In genomic region chr12:125114365-125115141, GRCh38 we compare ENCODE assay signal across 17 cellular contexts. TPM values are rescaled to one million over a fixed set of nuclear protein-coding genes. Genes with fewer than 3 reads are reported as not detected.
DNase-seq lines count a peak whose midpoint lies in the region; ATAC-seq and TF ChIP-seq lines count a peak whose summit lies in the region.
"Had no signal": no experiment of that assay in that cellular context is flagged by ENCODE, and none has a peak within 500 bp of the region (broad histone marks: within the 10 kb centered on the region; RNA-seq: fewer than 3 reads in every experiment).

No MANE protein-coding gene starts in this region.

- peak; percentile 8 for DNase-seq in activated CD4-positive, alpha-beta T cell treated with anti-CD3 and anti-CD28 coated beads for 48 hours
- no peak for DNase-seq in activated CD4-positive, alpha-beta T cell treated with anti-CD3 and anti-CD28 coated beads, Interleukin-2, amount 50 U/mL, for 1 hour
- peak; percentile 31 for DNase-seq in GM20000 (ENCODE audit: low spot score)
- no peak for DNase-seq in natural killer cell
- DNase-seq in HEK293T (ENCODE audit: extremely low spot score), result no peak
- DNase-seq in activated T-helper 2 cell treated with anti-CD3 and anti-CD28 coated beads, Interferon-gamma antibody, Interleukin-2, Interleukin-4, amounts not matched to agents 10 μg/mL and 5 μg/mL and 100 μg/mL, durations not matched to agents 14 hours and 24 hours and 36 hours (ENCODE audit: low spot score), result no peak
- no peak for DNase-seq in mesothelial cell of epicardium (ENCODE audit: low spot score in 2 of 2, unreplicated experiment in 2 of 2)
- DNase-seq: activated CD8-positive, alpha-beta memory T cell treated with anti-CD3 and anti-CD28 coated beads, Interleukin-2, amount 10 ng/mL, durations not matched to agents 7 days and 5 days; activated naive CD8-positive, alpha-beta T cell treated with anti-CD3 and anti-CD28 coated beads, Interleukin-2, amount 10 ng/mL, durations not matched to agents 7 days and 5 days; DMS79; foreskin melanocyte; NCI-H2081; NCI-H748 treated with DMSO at 0.1 percent for 48 hours; PC-9; psoas muscle; testis had no signal

- CTCF ChIA-PET in HEK293T (lab: Yijun Ruan, JAX), result no interaction called here

- H3K4me1 Mint-ChIP-seq in natural killer cell, result peaks cover 0 to 5% of the 10 kb centered on the region in 2 donors
- no peaks in the 10 kb centered on the region for H3K4me1 Mint-ChIP-seq in activated T-helper 2 cell treated with anti-CD3 and anti-CD28 coated beads, Interferon-gamma antibody, Interleukin-2, Interleukin-4, amounts not matched to agents 10 μg/mL and 5 μg/mL and 100 μg/mL, durations not matched to agents 14 hours and 24 hours and 36 hours (ENCODE audit: low read depth)
- peaks cover 7% of the 10 kb centered on the region for H3K4me1 Mint-ChIP-seq in mesothelial cell of epicardium
- H3K4me1 Mint-ChIP-seq: activated CD8-positive, alpha-beta memory T cell treated with anti-CD3 and anti-CD28 coated beads, Interleukin-2, amount 10 ng/mL, durations not matched to agents 7 days and 5 days had no signal

- POLR2A ChIA-PET in HEK293T (lab: Yijun Ruan, JAX), result no interaction called here

- H3K4me3 Mint-ChIP-seq in natural killer cell (no peak overlapping the region), mesothelial cell of epicardium (no peak overlapping the region)
- H3K4me3 Mint-ChIP-seq in activated T-helper 2 cell treated with anti-CD3 and anti-CD28 coated beads, Interferon-gamma antibody, Interleukin-2, Interleukin-4, amounts not matched to agents 10 μg/mL and 5 μg/mL and 100 μg/mL, durations not matched to agents 14 hours and 24 hours and 36 hours (ENCODE audit: low read depth), result no peak overlapping the region
- H3K4me3 Mint-ChIP-seq: activated CD8-positive, alpha-beta memory T cell treated with anti-CD3 and anti-CD28 coated beads, Interleukin-2, amount 10 ng/mL, durations not matched to agents 7 days and 5 days; activated naive CD8-positive, alpha-beta T cell treated with anti-CD3 and anti-CD28 coated beads, Interleukin-2, amount 10 ng/mL, durations not matched to agents 7 days and 5 days had no signal

- intact Hi-C loops in natural killer cell (cut with micrococcal nuclease), result no loop called here
- intact Hi-C loops in activated T-helper 2 cell treated with anti-CD3 and anti-CD28 coated beads, Interferon-gamma antibody, Interleukin-2, Interleukin-4, amounts not matched to agents 10 μg/mL and 5 μg/mL and 100 μg/mL, durations not matched to agents 14 hours and 24 hours and 36 hours (cut with micrococcal nuclease), result no loop called here

- H3K9me3 Mint-ChIP-seq in natural killer cell, result no peaks in the 10 kb centered on the region
- H3K9me3 Mint-ChIP-seq in activated T-helper 2 cell treated with anti-CD3 and anti-CD28 coated beads, Interferon-gamma antibody, Interleukin-2, Interleukin-4, amounts not matched to agents 10 μg/mL and 5 μg/mL and 100 μg/mL, durations not matched to agents 14 hours and 24 hours and 36 hours, result no peaks in the 10 kb centered on the region
- peaks cover 5% of the 10 kb centered on the region for H3K9me3 Mint-ChIP-seq in mesothelial cell of epicardium
- H3K9me3 Mint-ChIP-seq: activated naive CD8-positive, alpha-beta T cell treated with anti-CD3 and anti-CD28 coated beads, Interleukin-2, amount 10 ng/mL, durations not matched to agents 7 days and 5 days had no signal

- no peak overlapping the region for H3K27ac Mint-ChIP-seq in natural killer cell
- H3K27ac Mint-ChIP-seq in activated T-helper 2 cell treated with anti-CD3 and anti-CD28 coated beads, Interferon-gamma antibody, Interleukin-2, Interleukin-4, amounts not matched to agents 10 μg/mL and 5 μg/mL and 100 μg/mL, durations not matched to agents 14 hours and 24 hours and 36 hours, result no peak overlapping the region
- H3K27ac Mint-ChIP-seq in mesothelial cell of epicardium, result no peak overlapping the region
- H3K27ac Mint-ChIP-seq: activated CD8-positive, alpha-beta memory T cell treated with anti-CD3 and anti-CD28 coated beads, Interleukin-2, amount 10 ng/mL, durations not matched to agents 7 days and 5 days; activated naive CD8-positive, alpha-beta T cell treated with anti-CD3 and anti-CD28 coated beads, Interleukin-2, amount 10 ng/mL, durations not matched to agents 7 days and 5 days had no signal

- H3K27me3 Mint-ChIP-seq in natural killer cell (ENCODE audit: low read depth in 2 of 2), result no peaks in the 10 kb centered on the region
- no peaks in the 10 kb centered on the region for H3K27me3 Mint-ChIP-seq in activated T-helper 2 cell treated with anti-CD3 and anti-CD28 coated beads, Interferon-gamma antibody, Interleukin-2, Interleukin-4, amounts not matched to agents 10 μg/mL and 5 μg/mL and 100 μg/mL, durations not matched to agents 14 hours and 24 hours and 36 hours (ENCODE audit: low read depth)
- H3K27me3 Mint-ChIP-seq in mesothelial cell of epicardium (ENCODE audit: low read depth), result no peaks in the 10 kb centered on the region
- H3K27me3 Mint-ChIP-seq: activated CD8-positive, alpha-beta memory T cell treated with anti-CD3 and anti-CD28 coated beads, Interleukin-2, amount 10 ng/mL, durations not matched to agents 7 days and 5 days; activated naive CD8-positive, alpha-beta T cell treated with anti-CD3 and anti-CD28 coated beads, Interleukin-2, amount 10 ng/mL, durations not matched to agents 7 days and 5 days had no signal

- H3K36me3 Mint-ChIP-seq in natural killer cell, result peaks cover 8% of the 10 kb centered on the region
- H3K36me3 Mint-ChIP-seq in activated T-helper 2 cell treated with anti-CD3 and anti-CD28 coated beads, Interferon-gamma antibody, Interleukin-2, Interleukin-4, amounts not matched to agents 10 μg/mL and 5 μg/mL and 100 μg/mL, durations not matched to agents 14 hours and 24 hours and 36 hours (ENCODE audit: low read depth), result peaks cover 56% of the 10 kb centered on the region
- H3K36me3 Mint-ChIP-seq in mesothelial cell of epicardium, result peaks cover 50% of the 10 kb centered on the region

- peak; percentile 56 for ATAC-seq in HG03064 (IDR thresholded peaks at IDR 0.05; ENCODE audit: low read depth, unreplicated experiment)
- peak; percentile 29 to 48 (median 37) for ATAC-seq in natural killer cell
- ATAC-seq: activated CD8-positive, alpha-beta memory T cell treated with anti-CD3 and anti-CD28 coated beads, Interleukin-2, amount 10 ng/mL, durations not matched to agents 7 days and 5 days; psoas muscle had no signal

- TF ChIP-seq CTCF in GM20000 (IDR thresholded peaks at IDR 0.05; ENCODE audit: extremely low read depth, missing control alignments) (no peak), natural killer cell (IDR thresholded peaks at IDR 0.05) (no peak), mesothelial cell of epicardium (IDR thresholded peaks at IDR 0.05; ENCODE audit: unreplicated experiment) (no peak)

TF ChIP-seq in HEK293T, 16 proteins besides CTCF, POLR2A, EP300 and RAD21:
- TF ChIP-seq ZNF384 (IDR thresholded peaks at IDR 0.05), result no peak
- TF ChIP-seq SUZ12 (IDR thresholded peaks at IDR 0.05), result no peak
- TF ChIP-seq TARDBP (IDR thresholded peaks at IDR 0.05), result no peak
- no peak for TF ChIP-seq FOXK2 (IDR thresholded peaks at IDR 0.05)
- TF ChIP-seq, protein P1, sequence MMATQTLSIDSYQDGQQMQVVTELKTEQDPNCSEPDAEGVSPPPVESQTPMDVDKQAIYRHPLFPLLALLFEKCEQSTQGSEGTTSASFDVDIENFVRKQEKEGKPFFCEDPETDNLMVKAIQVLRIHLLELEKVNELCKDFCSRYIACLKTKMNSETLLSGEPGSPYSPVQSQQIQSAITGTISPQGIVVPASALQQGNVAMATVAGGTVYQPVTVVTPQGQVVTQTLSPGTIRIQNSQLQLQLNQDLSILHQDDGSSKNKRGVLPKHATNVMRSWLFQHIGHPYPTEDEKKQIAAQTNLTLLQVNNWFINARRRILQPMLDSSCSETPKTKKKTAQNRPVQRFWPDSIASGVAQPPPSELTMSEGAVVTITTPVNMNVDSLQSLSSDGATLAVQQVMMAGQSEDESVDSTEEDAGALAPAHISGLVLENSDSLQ (IDR thresholded peaks at IDR 0.05), result no peak
- TF ChIP-seq FOXA1 (IDR thresholded peaks at IDR 0.05), result no peak
- no peak for TF ChIP-seq SP1 (IDR thresholded peaks at IDR 0.05)
- no peak for TF ChIP-seq HDGF (IDR thresholded peaks at IDR 0.05; ENCODE audit: borderline replicate concordance)
- TF ChIP-seq ELF4 (IDR thresholded peaks at IDR 0.05), result no peak

RNA-seq across cellular contexts. Expression of gene AACS, which starts 49.3 kb away (rescaled TPM):
- 10 to 100 TPM; 14.6 to 20.4 (median 18.1) TPM for total RNA-seq in natural killer cell
- 45.5 and 46.9 TPM in 2 replicates for total RNA-seq in activated T-helper 2 cell treated with anti-CD3 and anti-CD28 coated beads, Interferon-gamma antibody, Interleukin-2, Interleukin-4, amounts not matched to agents 10 μg/mL and 5 μg/mL and 100 μg/mL, durations not matched to agents 14 hours and 24 hours and 36 hours
- 31.4 to 34.6 TPM (median 34.4 TPM) in 3 replicates for total RNA-seq in mesothelial cell of epicardium

Comparison
In these comparisons a context has a peak if more than half of its experiments do, and no peak if none do; other contexts are left out.
1. DNase-seq: peak in activated CD4-positive, alpha-beta T cell treated with anti-CD3 and anti-CD28 coated beads for 48 hours (single experiment) and GM20000 (single experiment); none in activated CD4-positive, alpha-beta T cell treated with anti-CD3 and anti-CD28 coated beads, Interleukin-2, amount 50 U/mL, for 1 hour (single experiment), natural killer cell (single experiment), HEK293T (single experiment), activated T-helper 2 cell treated with anti-CD3 and anti-CD28 coated beads, Interferon-gamma antibody, Interleukin-2, Interleukin-4, amounts not matched to agents 10 μg/mL and 5 μg/mL and 100 μg/mL, durations not matched to agents 14 hours and 24 hours and 36 hours (single experiment) and mesothelial cell of epicardium (0 of 2).